8 cellular contexts compared by ENCODE assay signal in the genomic region with DNA sequence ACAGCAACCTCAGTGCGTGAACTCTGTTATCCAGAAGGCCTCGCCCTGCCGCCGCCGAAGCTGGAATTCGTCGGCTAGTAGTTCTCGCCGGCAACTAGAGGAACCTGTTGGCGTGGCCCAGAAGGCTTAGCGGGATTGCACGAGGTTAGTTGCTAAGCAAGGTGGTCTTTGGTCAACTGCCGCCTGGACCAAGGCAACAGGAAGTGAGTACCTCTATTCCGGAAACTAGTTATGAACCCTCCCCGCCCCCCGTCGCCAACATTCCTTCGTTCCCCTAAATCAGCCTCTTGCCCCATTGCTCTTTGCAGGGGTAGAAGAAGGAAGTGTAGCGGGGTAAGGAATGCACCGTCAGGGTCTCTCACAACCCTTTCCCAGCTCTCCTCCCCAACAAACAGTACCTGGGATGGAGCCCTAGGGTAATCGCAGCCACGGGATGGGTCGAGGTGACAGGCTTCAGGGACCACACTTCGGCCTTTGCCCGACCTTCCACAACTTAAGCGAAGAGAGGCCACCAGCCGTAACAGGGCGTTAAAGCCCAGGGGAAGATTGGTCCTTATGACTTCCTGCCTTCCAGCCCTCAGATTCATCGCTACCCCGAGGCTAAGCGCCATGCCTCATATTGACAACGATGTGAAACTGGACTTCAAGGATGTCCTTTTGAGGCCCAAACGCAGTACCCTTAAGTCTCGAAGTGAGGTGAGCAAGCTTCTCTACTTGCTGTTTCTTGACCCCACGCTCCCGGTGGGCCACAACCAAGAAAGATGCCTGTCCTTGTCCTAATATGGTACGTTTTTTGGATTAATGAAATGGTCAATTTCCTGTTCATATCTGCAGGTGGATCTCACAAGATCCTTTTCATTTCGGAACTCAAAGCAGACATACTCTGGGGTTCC. TPM values are rescaled to one million over a fixed set of nuclear protein-coding genes. Genes with fewer than 3 reads are reported as not detected.
DNase-seq lines count a peak whose midpoint lies in the region; ATAC-seq lines count a peak whose summit lies in the region.

Gene GMPR2 (plus strand): TSS at position 285 of the 893 bp plus-strand sequence. CDS start 325 bp downstream, at position 610.

- H3K36me3 Mint-ChIP-seq in activated CD4-positive, alpha-beta T cell treated with anti-CD3 and anti-CD28 coated beads, Interleukin-2, amount 10 ng/mL, durations not matched to agents 24 days and 14 days (ENCODE audit: low read depth), result peaks cover 36% of the 10 kb centered on the region
- peaks cover 21 to 55% of the 10 kb centered on the region in 2 donors for H3K36me3 Mint-ChIP-seq in activated naive CD4-positive, alpha-beta T cell treated with anti-CD3 and anti-CD28 coated beads, Interleukin-2, amount 50 U/mL, for 72 hours

- no peaks in the 10 kb centered on the region for H3K27me3 Mint-ChIP-seq in activated CD4-positive, alpha-beta T cell treated with anti-CD3 and anti-CD28 coated beads, Interleukin-2, amount 10 ng/mL, durations not matched to agents 24 days and 14 days

- H3K4me3 Mint-ChIP-seq in activated CD4-positive, alpha-beta T cell treated with anti-CD3 and anti-CD28 coated beads, Interleukin-2, amount 10 ng/mL, durations not matched to agents 24 days and 14 days, result peak within 1 kb of the TSS; percentile 92

- DNase-seq in activated CD4-positive, alpha-beta T cell treated with anti-CD3 and anti-CD28 coated beads, Interleukin-2, amount 10 ng/mL, durations not matched to agents 24 days and 14 days, result peak; percentile 77
- DNase-seq in activated CD4-positive, alpha-beta T cell treated with anti-CD3 and anti-CD28 coated beads for 1 hour, result no peak
- DNase-seq in H7 (peak; percentile 66), LHCN-M2 (ENCODE audit: low read depth) (peak; percentile 5), left cardiac atrium (peak; percentile 84), pulmonary artery endothelial cell (ENCODE audit: low read depth, low spot score) (no peak), HPDE6-E6E7 (ENCODE audit: extremely low spot score) (no peak)
- no peak for DNase-seq in activated naive CD4-positive, alpha-beta T cell treated with anti-CD3 and anti-CD28 coated beads, Interleukin-2, amount 50 U/mL, for 72 hours (ENCODE audit: low spot score in 2 of 2)

- ATAC-seq in activated naive CD4-positive, alpha-beta T cell treated with anti-CD3 and anti-CD28 coated beads, Interleukin-2, amount 50 U/mL, for 72 hours, result peak; percentile 47 to 55
- ATAC-seq in left cardiac atrium, result peak; percentile 58 to 67

- H3K27ac Mint-ChIP-seq in activated CD4-positive, alpha-beta T cell treated with anti-CD3 and anti-CD28 coated beads, Interleukin-2, amount 10 ng/mL, durations not matched to agents 24 days and 14 days, result peak within 1 kb of the TSS; percentile 92
- peak within 1 kb of the TSS; percentile 94 to 96 for H3K27ac Mint-ChIP-seq in activated naive CD4-positive, alpha-beta T cell treated with anti-CD3 and anti-CD28 coated beads, Interleukin-2, amount 50 U/mL, for 72 hours

- intact Hi-C loops in activated CD4-positive, alpha-beta T cell treated with anti-CD3 and anti-CD28 coated beads, Interleukin-2, amount 10 ng/mL, durations not matched to agents 24 days and 14 days (cut with micrococcal nuclease), result loop anchor here (1.0 kb wide), 6 partner anchors 9 to 119 kb away; partner anchors contain the start of genes CHMP4A, DCAF11, DHRS1 and IPO4
- intact Hi-C loops in left cardiac atrium (cut with DNase I), result no loop called here

- H3K4me1 Mint-ChIP-seq in activated CD4-positive, alpha-beta T cell treated with anti-CD3 and anti-CD28 coated beads, Interleukin-2, amount 10 ng/mL, durations not matched to agents 24 days and 14 days, result peaks cover 40% of the 10 kb centered on the region

- H3K36me3 ChIP-seq in H7 (replicated peaks; ENCODE audit: control insufficient read depth, insufficient read depth, low read length), result peaks cover 10% of the 10 kb centered on the region

- no peaks in the 10 kb centered on the region for H3K27me3 ChIP-seq in H7 (ENCODE audit: control insufficient read depth, insufficient read depth, low read length)

- H3K4me3 ChIP-seq in H7 (ENCODE audit: insufficient read depth, low read depth, low read length), result peak within 1 kb of the TSS; percentile 87

- H3K9me3 Mint-ChIP-seq in activated CD4-positive, alpha-beta T cell treated with anti-CD3 and anti-CD28 coated beads, Interleukin-2, amount 10 ng/mL, durations not matched to agents 24 days and 14 days, result no peaks in the 10 kb centered on the region
- no peaks in the 10 kb centered on the region for H3K9me3 Mint-ChIP-seq in activated naive CD4-positive, alpha-beta T cell treated with anti-CD3 and anti-CD28 coated beads, Interleukin-2, amount 50 U/mL, for 72 hours

RNA-seq across cellular contexts. Expression of gene GMPR2, which starts in this region (rescaled TPM):
- 32.4 and 42.8 TPM in 2 replicates for total RNA-seq in activated CD4-positive, alpha-beta T cell treated with anti-CD3 and anti-CD28 coated beads, Interleukin-2, amount 10 ng/mL, durations not matched to agents 24 days and 14 days
- total RNA-seq in H7 (2014; rRNA removed; shearing (Covaris generic)), result 81.6 and 104 TPM in 2 replicates
- total RNA-seq in LHCN-M2 (2014; rRNA removed) (83.1 and 87.8 TPM in 2 replicates), left cardiac atrium (10 to 100 TPM; 24.1 to 34.1 TPM), pulmonary artery endothelial cell (97.8 and 115 TPM in 2 replicates)
- polyA plus RNA-seq in LHCN-M2 (2012), result 65.7 TPM
- total RNA-seq in activated naive CD4-positive, alpha-beta T cell treated with anti-CD3 and anti-CD28 coated beads, Interleukin-2, amount 50 U/mL, for 72 hours, result 100 to 1,000 TPM in 1 of 2 donors, 10 to 100 TPM in 1; 62.6 to 106 TPM

Comparison
In these comparisons a context has a peak if more than half of its experiments do, and no peak if none do; other contexts are left out.
1. DNase-seq: peak in activated CD4-positive, alpha-beta T cell treated with anti-CD3 and anti-CD28 coated beads, Interleukin-2, amount 10 ng/mL, durations not matched to agents 24 days and 14 days (single experiment), H7 (single experiment), LHCN-M2 (single experiment) and left cardiac atrium (single experiment); none in activated CD4-positive, alpha-beta T cell treated with anti-CD3 and anti-CD28 coated beads for 1 hour (single experiment), activated naive CD4-positive, alpha-beta T cell treated with anti-CD3 and anti-CD28 coated beads, Interleukin-2, amount 50 U/mL, for 72 hours (0 of 2), pulmonary artery endothelial cell (single experiment) and HPDE6-E6E7 (single experiment).